ENCODE assay signal across 8 cellular contexts in the genomic region with DNA sequence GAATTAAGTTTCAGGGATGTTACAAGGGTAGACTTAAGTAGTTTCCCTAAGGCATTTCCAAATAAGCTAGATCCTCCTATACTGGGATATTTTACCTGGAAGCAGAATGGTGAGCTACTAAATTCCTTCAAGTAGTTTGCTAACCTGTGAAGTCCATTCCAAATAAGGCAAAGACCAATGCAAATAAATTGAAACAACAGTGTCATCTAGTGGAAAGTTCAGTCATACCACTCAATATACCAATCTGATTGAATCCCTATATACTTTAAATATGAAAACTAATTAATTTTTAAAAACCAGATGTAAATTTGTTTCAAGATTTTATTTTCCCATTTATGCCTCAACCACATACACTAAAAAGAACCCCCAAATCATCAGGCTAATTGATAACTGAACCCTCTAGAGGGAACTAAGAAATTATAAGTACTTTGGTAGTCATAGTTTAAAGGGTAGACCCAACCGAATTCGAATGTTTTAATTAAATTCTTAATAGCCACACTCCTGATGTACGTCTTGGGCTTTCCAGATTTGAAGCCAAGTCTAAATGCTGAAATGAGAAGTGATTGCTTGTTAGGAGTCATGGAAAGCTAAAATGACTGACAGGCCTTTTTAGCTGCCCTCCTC.
A peak's percentile ranks its signal among the peaks of the same experiment; 100 is the strongest.
DNase-seq lines count a peak whose midpoint lies in the region; ATAC-seq and TF ChIP-seq lines count a peak whose summit lies in the region.

No MANE protein-coding gene starts in this region.

- H2AFZ ChIP-seq in fibroblast of lung (ENCODE audit: low read length), result no peak overlapping the region

- no peaks in the 10 kb centered on the region for H3K36me3 ChIP-seq in Panc1 (ENCODE audit: control insufficient read depth, insufficient read depth, low read length)
- H3K36me3 ChIP-seq in fibroblast of lung (ENCODE audit: control insufficient read depth, insufficient read depth, low read length), result no peaks in the 10 kb centered on the region

- H3K27me3 ChIP-seq in Panc1 (ENCODE audit: control insufficient read depth, insufficient read depth, low read length) (no peaks in the 10 kb centered on the region), fibroblast of lung (ENCODE audit: control insufficient read depth, insufficient read depth, low read length) (no peaks in the 10 kb centered on the region)

- no peak overlapping the region for H3K9ac ChIP-seq in fibroblast of lung (ENCODE audit: insufficient read depth, low read length)

- H3K4me3 ChIP-seq in Panc1 (ENCODE audit: low read depth in 2 of 2, low read length in 2 of 2), result no peak overlapping the region
- H3K4me3 ChIP-seq in fibroblast of lung (replicated peaks in 1 of 4; ENCODE audit: control extremely low read depth in 1 of 4, insufficient read depth in 1 of 4, low read depth in 3 of 4, low read length in 4 of 4), result no peak overlapping the region
- no peak overlapping the region for H3K4me3 ChIP-seq in retinal pigment epithelial cell (ENCODE audit: low read length)

- in situ Hi-C loops in Panc1 (cut with HindIII; ENCODE audit: low pct_unique_long_range_greater_than_20kb, low sequenced_read_pairs), result no loop called here

- BruUV-seq in Panc1 (replicated peaks; lab: Mats Ljungman, UMichigan), result no TSS peak

- H3K27ac ChIP-seq in Panc1 (ENCODE audit: low read length), result no peak overlapping the region
- no peak overlapping the region for H3K27ac ChIP-seq in fibroblast of lung (ENCODE audit: insufficient read depth, low read length)

- intact Hi-C loops in Panc1 (cut with micrococcal nuclease; ENCODE audit: unreplicated experiment), result no loop called here

- H3K4me2 ChIP-seq in fibroblast of lung (ENCODE audit: extremely low read depth, insufficient read depth, low read length), result no peak overlapping the region

- TF ChIP-seq CTCF in Panc1 (IDR thresholded peaks at IDR 0.05) (peak; percentile 53; the same call in 1 of the 2 replicates), fibroblast of lung (conservative IDR thresholded peaks at IDR 0.05 in 1 of 2, IDR thresholded peaks at IDR 0.05 in 1 of 2; ENCODE audit: low read depth in 1 of 2, low read length in 2 of 2) (peak; percentile 29 to 70), retinal pigment epithelial cell (conservative IDR thresholded peaks at IDR 0.05; ENCODE audit: low read depth, low read length) (peak; percentile 67)

- no peaks in the 10 kb centered on the region for H3K79me2 ChIP-seq in fibroblast of lung (ENCODE audit: control insufficient read depth, insufficient read depth, low read length)

- DNase-seq in NCI-H1436 (lab: John Stamatoyannopoulos, UW) (peak; percentile 8), NCI-H1436 treated with DMSO at 0.1 percent for 48 hours (lab: John Stamatoyannopoulos, UW) (no peak), Panc1 (ENCODE audit: low read depth, low spot score) (peak; percentile 12), fibroblast of lung (ENCODE audit: low read depth in 2 of 2) (peak; percentile 41 to 68), retinal pigment epithelial cell (ENCODE audit: low read depth) (no peak), activated T-cell treated with anti-CD3 and anti-CD28 coated beads for 4 hours (no peak), NK-92 (lab: John Stamatoyannopoulos, UW; ENCODE audit: unreplicated experiment) (no peak)

- CTCF ChIA-PET in Panc1 (lab: Charles Lee), result no interaction called here

- H4K20me1 ChIP-seq in fibroblast of lung (ENCODE audit: control insufficient read depth, extremely low read depth, insufficient read depth, low read length), result no peaks in the 10 kb centered on the region

- H3K4me1 ChIP-seq in Panc1 (ENCODE audit: control insufficient read depth, insufficient read depth, low read length) (no peaks in the 10 kb centered on the region), fibroblast of lung (ENCODE audit: control insufficient read depth, extremely low read depth, insufficient read depth, low read length) (no peaks in the 10 kb centered on the region)

- ATAC-seq in HG03469 (IDR thresholded peaks at IDR 0.05; ENCODE audit: unreplicated experiment), result peak; percentile 69
- ATAC-seq in Panc1, result no peak

- POLR2A ChIA-PET in Panc1 (lab: Charles Lee), result no interaction called here

- H3K9me3 ChIP-seq in Panc1 (ENCODE audit: control insufficient read depth, insufficient read depth, low read depth, low read length) (no peaks in the 10 kb centered on the region), fibroblast of lung (ENCODE audit: control insufficient read depth, insufficient read depth, low read depth, low read length) (no peaks in the 10 kb centered on the region)

Comparison
In these comparisons a context has a peak if more than half of its experiments do, and no peak if none do; other contexts are left out.
1. DNase-seq: peak in NCI-H1436 (single experiment), Panc1 (single experiment) and fibroblast of lung (2 of 2); none in NCI-H1436 treated with DMSO at 0.1 percent for 48 hours (single experiment), retinal pigment epithelial cell (single experiment), activated T-cell treated with anti-CD3 and anti-CD28 coated beads for 4 hours (single experiment) and NK-92 (single experiment).
2. Peak in every context shown above with its lines, with median percentiles within 50 percentile points of each other: CTCF ChIP-seq.